In genomic region chr1:116379057-116379630, GRCh38 we compare ENCODE assay signal across 11 cellular contexts. TPM values are rescaled to one million over a fixed set of nuclear protein-coding genes. Genes with fewer than 3 reads are reported as not detected.
DNase-seq lines count a peak whose midpoint lies in the region; ATAC-seq, FAIRE-seq and TF ChIP-seq lines count a peak whose summit lies in the region.
"Had no signal": no experiment of that assay in that cellular context is flagged by ENCODE, and none has a peak within 500 bp of the region (broad histone marks: within the 10 kb centered on the region; RNA-seq: fewer than 3 reads in every experiment).

No MANE protein-coding gene starts in this region.

- H3K4me1 Mint-ChIP-seq in T-helper 1 cell treated with Interleukin-12 subunit alpha and Interleukin-12 subunit beta and Interleukin-4 antibody, amounts not matched to agents 30 μg/mL and 1 μg/mL, for 36 hours (ENCODE audit: low read depth), result peaks cover 70% of the 10 kb centered on the region
- peaks cover 65% of the 10 kb centered on the region for H3K4me1 Mint-ChIP-seq in activated naive CD8-positive, alpha-beta T cell treated with anti-CD3 and anti-CD28 coated beads, Interleukin-2, amount 10 ng/mL, durations not matched to agents 7 days and 5 days
- H3K4me1 Mint-ChIP-seq in stimulated activated naive B cell treated with anti-CD40 and anti-IgM and Interleukin-4, amounts not matched to agents 10 μg/mL and 1 μg/mL and 100 μg/mL, for 72 hours, result peaks cover 65 to 91% of the 10 kb centered on the region in 2 donors

- H3K4me1 ChIP-seq in keratinocyte (ENCODE audit: control insufficient read depth, extremely low read depth, insufficient read depth, low read length), result peaks cover 53% of the 10 kb centered on the region

- peak overlapping the region; percentile 96 for H3K27ac ChIP-seq in keratinocyte (ENCODE audit: control insufficient read depth, insufficient read depth, low read length)

- no peaks in the 10 kb centered on the region for H3K27me3 Mint-ChIP-seq in T-helper 1 cell treated with Interleukin-12 subunit alpha and Interleukin-12 subunit beta and Interleukin-4 antibody, amounts not matched to agents 30 μg/mL and 1 μg/mL, for 36 hours (ENCODE audit: low read depth)
- no peaks in the 10 kb centered on the region for H3K27me3 Mint-ChIP-seq in activated naive CD8-positive, alpha-beta T cell treated with anti-CD3 and anti-CD28 coated beads, Interleukin-2, amount 10 ng/mL, durations not matched to agents 7 days and 5 days
- no peaks in the 10 kb centered on the region for H3K27me3 Mint-ChIP-seq in stimulated activated naive B cell treated with anti-CD40 and anti-IgM and Interleukin-4, amounts not matched to agents 10 μg/mL and 1 μg/mL and 100 μg/mL, for 72 hours

- no peak overlapping the region for H3K4me2 ChIP-seq in keratinocyte (ENCODE audit: control insufficient read depth, extremely low read depth, insufficient read depth, low read depth, low read length)

- no peak overlapping the region for H3K4me3 Mint-ChIP-seq in T-helper 1 cell treated with Interleukin-12 subunit alpha and Interleukin-12 subunit beta and Interleukin-4 antibody, amounts not matched to agents 30 μg/mL and 1 μg/mL, for 36 hours
- peak overlapping the region; percentile 50 for H3K4me3 Mint-ChIP-seq in activated naive CD8-positive, alpha-beta T cell treated with anti-CD3 and anti-CD28 coated beads, Interleukin-2, amount 10 ng/mL, durations not matched to agents 7 days and 5 days
- peak overlapping the region in 1 of 2 donors; percentile 29 for H3K4me3 Mint-ChIP-seq in stimulated activated naive B cell treated with anti-CD40 and anti-IgM and Interleukin-4, amounts not matched to agents 10 μg/mL and 1 μg/mL and 100 μg/mL, for 72 hours

- no peaks in the 10 kb centered on the region for H3K9me1 ChIP-seq in keratinocyte (ENCODE audit: control insufficient read depth, extremely low read depth, insufficient read depth, low read length)

- no peaks in the 10 kb centered on the region for H3K27me3 ChIP-seq in keratinocyte (ENCODE audit: control insufficient read depth, extremely low read depth, insufficient read depth, low read length)
- H3K27me3 ChIP-seq: spleen had no signal

- POLR2A ChIA-PET in activated naive CD8-positive, alpha-beta T cell treated with anti-CD3 and anti-CD28 coated beads, Interleukin-2, amount 10 ng/mL, durations not matched to agents 7 days and 5 days (lab: Charles Lee), result no interaction called here

- H3K9me3 ChIP-seq in keratinocyte (ENCODE audit: control insufficient read depth, low read depth, low read length), result no peaks in the 10 kb centered on the region
- H3K9me3 ChIP-seq: spleen had no signal

- H3K4me3 ChIP-seq in keratinocyte (ENCODE audit: control insufficient read depth in 2 of 3, extremely low read depth in 1 of 3, insufficient read depth in 2 of 3, low read depth in 1 of 3, low read length in 3 of 3), result no peak overlapping the region

- H3K36me3 Mint-ChIP-seq in T-helper 1 cell treated with Interleukin-12 subunit alpha and Interleukin-12 subunit beta and Interleukin-4 antibody, amounts not matched to agents 30 μg/mL and 1 μg/mL, for 36 hours (ENCODE audit: low read depth), result peaks cover 9% of the 10 kb centered on the region
- peaks cover 11% of the 10 kb centered on the region for H3K36me3 Mint-ChIP-seq in activated naive CD8-positive, alpha-beta T cell treated with anti-CD3 and anti-CD28 coated beads, Interleukin-2, amount 10 ng/mL, durations not matched to agents 7 days and 5 days
- peaks cover 7 to 18% of the 10 kb centered on the region in 2 donors for H3K36me3 Mint-ChIP-seq in stimulated activated naive B cell treated with anti-CD40 and anti-IgM and Interleukin-4, amounts not matched to agents 10 μg/mL and 1 μg/mL and 100 μg/mL, for 72 hours

- peaks cover 78% of the 10 kb centered on the region for H3K79me2 ChIP-seq in keratinocyte (ENCODE audit: control insufficient read depth, insufficient read depth, low read length)

- no peaks in the 10 kb centered on the region for H3K9me3 Mint-ChIP-seq in T-helper 1 cell treated with Interleukin-12 subunit alpha and Interleukin-12 subunit beta and Interleukin-4 antibody, amounts not matched to agents 30 μg/mL and 1 μg/mL, for 36 hours
- no peaks in the 10 kb centered on the region for H3K9me3 Mint-ChIP-seq in activated naive CD8-positive, alpha-beta T cell treated with anti-CD3 and anti-CD28 coated beads, Interleukin-2, amount 10 ng/mL, durations not matched to agents 7 days and 5 days
- H3K9me3 Mint-ChIP-seq in stimulated activated naive B cell treated with anti-CD40 and anti-IgM and Interleukin-4, amounts not matched to agents 10 μg/mL and 1 μg/mL and 100 μg/mL, for 72 hours, result no peaks in the 10 kb centered on the region

- peak overlapping the region; percentile 17 for H3K27ac Mint-ChIP-seq in T-helper 1 cell treated with Interleukin-12 subunit alpha and Interleukin-12 subunit beta and Interleukin-4 antibody, amounts not matched to agents 30 μg/mL and 1 μg/mL, for 36 hours
- H3K27ac Mint-ChIP-seq in activated naive CD8-positive, alpha-beta T cell treated with anti-CD3 and anti-CD28 coated beads, Interleukin-2, amount 10 ng/mL, durations not matched to agents 7 days and 5 days, result peak overlapping the region; percentile 91
- peak overlapping the region; percentile 90 for H3K27ac Mint-ChIP-seq in stimulated activated naive B cell treated with anti-CD40 and anti-IgM and Interleukin-4, amounts not matched to agents 10 μg/mL and 1 μg/mL and 100 μg/mL, for 72 hours

- H3K36me3 ChIP-seq in keratinocyte (ENCODE audit: control insufficient read depth in 2 of 2, extremely low read depth in 1 of 2, insufficient read depth in 2 of 2, low read length in 2 of 2), result peaks cover 0 to under 1% of the 10 kb centered on the region in 2 experiments

- DNase-seq in T-helper 1 cell, result no peak
- DNase-seq in activated naive CD8-positive, alpha-beta T cell treated with anti-CD3 and anti-CD28 coated beads, Interleukin-2, amount 10 ng/mL, durations not matched to agents 7 days and 5 days, result no peak
- DNase-seq in keratinocyte (ENCODE audit: low read depth, low spot score), result no peak
- no peak for DNase-seq in stimulated activated naive B cell treated with anti-CD40 and anti-IgM and Interleukin-4, amounts not matched to agents 10 μg/mL and 1 μg/mL and 100 μg/mL, for 72 hours
- DNase-seq in NCI-H345 (lab: John Stamatoyannopoulos, UW), result no peak
- DNase-seq in stimulated activated CD4-positive, alpha-beta T cell treated with anti-CD3 and anti-CD28 coated beads, Interleukin-1b, Interleukin-23, amount 100 ng/mL, for 48 hours, result no peak
- DNase-seq: NCI-H1694 treated with DMSO at 0.1 percent for 48 hours, spleen had no signal

- H3K9ac ChIP-seq in keratinocyte (ENCODE audit: control insufficient read depth, extremely low read depth, insufficient read depth, low read length), result no peak overlapping the region

- dilution Hi-C loops in keratinocyte (cut with MboI; ENCODE audit: extremely low pct_ligation_motif_present, low sequenced_read_pairs), result no loop called here

- TF ChIP-seq CTCF in keratinocyte (optimal IDR thresholded peaks at IDR 0.05 in 1 of 3, IDR thresholded peaks at IDR 0.05 in 1 of 3, conservative IDR thresholded peaks at IDR 0.05 in 1 of 3; ENCODE audit: extremely low read depth in 1 of 3, insufficient read depth in 2 of 3, low read length in 3 of 3), result no peak

- no peak for FAIRE-seq in keratinocyte (lab: Jason Lieb, UNC)
- FAIRE-seq: islet of Langerhans had no signal

- no peaks in the 10 kb centered on the region for H4K20me1 ChIP-seq in keratinocyte (ENCODE audit: control insufficient read depth, extremely low read depth, insufficient read depth, low read length)

- no peak for ATAC-seq in activated naive CD8-positive, alpha-beta T cell treated with anti-CD3 and anti-CD28 coated beads, Interleukin-2, amount 10 ng/mL, durations not matched to agents 7 days and 5 days (ENCODE audit: low read depth)
- ATAC-seq in stimulated activated naive B cell treated with anti-CD40 and anti-IgM and Interleukin-4, amounts not matched to agents 10 μg/mL and 1 μg/mL and 100 μg/mL, for 72 hours (replicated peaks), result no peak
- no peak for ATAC-seq in HG03521 (IDR thresholded peaks at IDR 0.05; ENCODE audit: unreplicated experiment)

- H2AFZ ChIP-seq in keratinocyte (ENCODE audit: control insufficient read depth, low read length), result no peak overlapping the region

RNA-seq across cellular contexts. Expression of gene ATP1A1, which starts 6.1 kb away (rescaled TPM):
- 100 to 1,000 TPM; 193 to 195 TPM for total RNA-seq in activated naive CD8-positive, alpha-beta T cell treated with anti-CD3 and anti-CD28 coated beads, Interleukin-2, amount 10 ng/mL, durations not matched to agents 7 days and 5 days
- polyA plus RNA-seq in keratinocyte, result 357 to 412 TPM (median 381 TPM) in 3 replicates
- 305 TPM for polyA plus RNA-seq in keratinocyte (2011; ENCODE audit: low read depth)
- 239 and 241 TPM in 2 replicates for polyA plus RNA-seq in keratinocyte (2011; cell fraction: cytosol; rRNA removed)
- polyA plus RNA-seq in keratinocyte (2011; cell fraction: nucleus; rRNA removed), result 486 and 517 TPM in 2 replicates
- polyA plus RNA-seq in keratinocyte (2012; ENCODE audit: low replicate concordance), result 252 and 318 TPM in 2 replicates
- polyA minus RNA-seq in keratinocyte, result 225 to 603 TPM (median 478 TPM) in 3 replicates
- polyA minus RNA-seq in keratinocyte (2011; cell fraction: cytosol; rRNA and poly(A)+ RNA removed), result 257 TPM
- polyA minus RNA-seq in keratinocyte (2011; cell fraction: nucleus; rRNA and poly(A)+ RNA removed), result 329 and 500 TPM in 2 replicates

Comparison
In these comparisons a context has a peak if more than half of its experiments do, and no peak if none do; other contexts are left out.
1. H3K27ac Mint-ChIP-seq: peak in every context shown above with its lines; median percentile 91 in activated naive CD8-positive, alpha-beta T cell treated with anti-CD3 and anti-CD28 coated beads, Interleukin-2, amount 10 ng/mL, durations not matched to agents 7 days and 5 days; 90 in stimulated activated naive B cell treated with anti-CD40 and anti-IgM and Interleukin-4, amounts not matched to agents 10 μg/mL and 1 μg/mL and 100 μg/mL, for 72 hours; 17 in T-helper 1 cell treated with Interleukin-12 subunit alpha and Interleukin-12 subunit beta and Interleukin-4 antibody, amounts not matched to agents 30 μg/mL and 1 μg/mL, for 36 hours.